ENCODE assay signal across 25 cellular contexts in genomic region chr14:69873877-69874780, GRCh38. TPM values are rescaled to one million over a fixed set of nuclear protein-coding genes. Genes with fewer than 3 reads are reported as not detected.
DNase-seq lines count a peak whose midpoint lies in the region; ATAC-seq, FAIRE-seq and TF ChIP-seq lines count a peak whose summit lies in the region.
"Had no signal": no experiment of that assay in that cellular context is flagged by ENCODE, and none has a peak within 500 bp of the region (broad histone marks: within the 10 kb centered on the region; RNA-seq: fewer than 3 reads in every experiment).

No MANE protein-coding gene starts in this region.

- no peak overlapping the region for H3K27ac ChIP-seq in brain microvascular endothelial cell
- H3K27ac ChIP-seq: A549, psoas muscle, uterus had no signal

- no peak for ATAC-seq in HG03039 (IDR thresholded peaks at IDR 0.05; ENCODE audit: unreplicated experiment)
- ATAC-seq: A549 had no signal

- FAIRE-seq in HTR-8/SVneo (lab: Jason Lieb, UNC), result peak; percentile 89
- FAIRE-seq: A549, kidney had no signal

- in situ Hi-C loops in brain microvascular endothelial cell (cut with HindIII; ENCODE audit: low pct_ligation_motif_present, low sequenced_read_pairs) (no loop called here), G401 (cut with HindIII; ENCODE audit: low sequenced_read_pairs) (no loop called here)

- DNase-seq in A172 (ENCODE audit: low spot score), result peak; percentile 2
- DNase-seq in HTR-8/SVneo (ENCODE audit: insufficient read length, low spot score), result peak; percentile 65
- peak; percentile 43 for DNase-seq in brain microvascular endothelial cell
- DNase-seq in islet precursor cell, result peak; percentile 70
- no peak for DNase-seq in RKO (ENCODE audit: low spot score)
- no peak for DNase-seq in GM19240 (ENCODE audit: insufficient read length, low spot score)
- no peak for DNase-seq in G401 (ENCODE audit: low spot score)
- DNase-seq: activated CD4-positive, alpha-beta T cell treated with anti-CD3 and anti-CD28 coated beads, Interleukin-2, amount 10 ng/mL, durations not matched to agents 24 days and 14 days; activated effector memory CD4-positive, alpha-beta T cell treated with Interleukin-2 at 50 U/mL for 16 hours; C1 segment of cervical spinal cord; effector CD4-positive, alpha-beta T cell; KG1; kidney; NCI-H1105; NCI-H2081 treated with DMSO at 0.1 percent for 48 hours; NCI-H510A; nephron progenitor cell; psoas muscle; stimulated activated CD8-positive, alpha-beta memory T cell treated with anti-CD3 and anti-CD28 coated beads, Interleukin-4, amount 100 ng/mL, for 48 hours; substantia nigra; SW 1271; uterus had no signal

- no peak for TF ChIP-seq CTCF in brain microvascular endothelial cell (IDR thresholded peaks at IDR 0.05; ENCODE audit: low read depth, low read length, missing control alignments)

- H3K27me3 ChIP-seq in brain microvascular endothelial cell (replicated peaks), result peaks cover 4% of the 10 kb centered on the region
- H3K27me3 ChIP-seq: uterus had no signal

- H3K4me3 ChIP-seq in brain microvascular endothelial cell (ENCODE audit: low read depth, low read length), result no peak overlapping the region
- H3K4me3 ChIP-seq: A549, psoas muscle, uterus had no signal

- no peaks in the 10 kb centered on the region for H3K36me3 ChIP-seq in brain microvascular endothelial cell (replicated peaks)
- H3K36me3 ChIP-seq: uterus had no signal

RNA-seq across cellular contexts. Expression of gene SMOC1, which starts 5.1 kb away (rescaled TPM):
- total RNA-seq in A172 (2014; rRNA removed; shearing (Covaris generic)), result not detected in 2 replicates
- not detected in 2 replicates for total RNA-seq in G401 (2014; rRNA removed; shearing (Covaris generic))
- total RNA-seq: activated CD4-positive, alpha-beta T cell treated with anti-CD3 and anti-CD28 coated beads, Interleukin-2, amount 10 ng/mL, durations not matched to agents 24 days and 14 days; fibroblast of lung had no signal

Comparison
In these comparisons a context has a peak if more than half of its experiments do, and no peak if none do; other contexts are left out.
1. DNase-seq: peak in A172 (single experiment), HTR-8/SVneo (single experiment), brain microvascular endothelial cell (single experiment) and islet precursor cell (single experiment); none in RKO (single experiment), GM19240 (single experiment) and G401 (single experiment).